ENCODE assay signal across 8 cellular contexts in the genomic region with DNA sequence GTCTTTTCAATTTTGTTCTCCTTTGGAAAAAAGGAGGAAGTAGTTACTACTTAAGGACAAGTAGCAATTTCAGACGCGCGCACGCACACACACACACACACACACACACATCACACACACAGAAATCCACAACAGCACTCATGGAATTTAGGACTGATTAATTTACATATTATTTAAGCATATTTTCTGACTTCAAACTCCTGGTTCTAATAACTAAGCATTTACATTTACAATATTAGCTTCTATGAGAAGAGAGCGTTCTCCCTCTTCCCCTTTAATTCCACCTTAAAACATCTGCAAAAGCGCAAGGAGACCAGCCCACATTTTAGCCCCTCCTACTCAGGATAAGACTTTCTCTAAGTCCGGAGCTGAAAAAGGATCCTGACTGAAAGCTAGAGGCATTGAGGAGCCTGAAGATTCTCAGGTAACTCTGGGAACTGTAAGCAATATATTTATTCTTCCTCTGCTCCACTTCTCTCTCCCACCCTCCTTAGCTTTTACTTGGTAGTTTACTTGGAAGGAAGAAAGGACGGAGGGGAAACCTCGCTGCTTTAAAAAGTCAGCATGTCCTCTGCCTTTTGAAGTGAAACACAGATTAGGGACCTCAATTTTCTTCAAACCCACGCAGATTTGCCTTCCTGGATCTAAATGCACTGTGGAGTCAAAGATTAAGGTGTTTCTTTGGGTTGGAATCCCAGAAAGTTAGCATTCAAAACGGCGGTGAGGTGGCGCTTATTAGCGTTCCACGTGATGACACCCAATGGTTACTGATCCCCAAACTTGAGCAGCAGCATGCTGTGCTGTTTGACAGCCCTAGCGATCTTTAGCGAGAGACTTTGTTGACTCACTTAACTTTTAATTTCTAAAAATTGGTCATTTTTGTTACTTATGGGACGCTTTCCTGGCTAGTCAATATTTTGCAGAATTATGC. TPM values are rescaled to one million over a fixed set of nuclear protein-coding genes. Genes with fewer than 3 reads are reported as not detected.
A peak's percentile ranks its signal among the peaks of the same experiment; 100 is the strongest.
DNase-seq lines count a peak whose midpoint lies in the region; ATAC-seq and TF ChIP-seq lines count a peak whose summit lies in the region.

A gene (plus strand): TSS at position 338 of the 931 bp plus-strand sequence. CDS start 25,406 bp downstream, outside the sequence.

- intact Hi-C loops in CD4-positive, alpha-beta memory T cell (cut with micrococcal nuclease): no loop called here
- intact Hi-C loops in dendritic cell treated with granulocyte-macrophage colony-stimulating factor and Interleukin-4, amounts not matched to agents 40 ng/mL and 50 ng/mL, for 4 days (cut with micrococcal nuclease): loop anchor here (1.0 to 10.0 kb wide), 4 partner anchors 10 to 147 kb away; a partner anchor contains a TSS

- no peak within 1 kb of the TSS for H3K4me3 ChIP-seq in CD4-positive, alpha-beta memory T cell (ENCODE audit: low read length in 2 of 2)
- peak within 1 kb of the TSS; percentile 50 for H3K4me3 ChIP-seq in RWPE2 (ENCODE audit: severe bottlenecking)
- peak within 1 kb of the TSS; percentile 34 to 71 (median 55) for H3K4me3 ChIP-seq in liver (ENCODE audit: low read depth in 1 of 3, low read length in 3 of 3)

- no peak for TF ChIP-seq RAD21 in liver (IDR thresholded peaks at IDR 0.05)

- ATAC-seq in GM19351 (IDR thresholded peaks at IDR 0.05; ENCODE audit: unreplicated experiment) (peak; percentile 85), HG03280 (IDR thresholded peaks at IDR 0.05; ENCODE audit: unreplicated experiment) (peak; percentile 80), RWPE2 (ENCODE audit: low read depth) (peak; percentile 96)

- no peaks in the 10 kb centered on the region for H3K36me3 Mint-ChIP-seq in CD4-positive, alpha-beta memory T cell
- H3K36me3 Mint-ChIP-seq in dendritic cell treated with granulocyte-macrophage colony-stimulating factor and Interleukin-4, amounts not matched to agents 40 ng/mL and 50 ng/mL, for 4 days (ENCODE audit: low read depth): no peaks in the 10 kb centered on the region

- peaks cover 7 to 14% (median 9%) of the 10 kb centered on the region in 4 donors for H3K4me1 Mint-ChIP-seq in CD4-positive, alpha-beta memory T cell
- peaks cover 15% of the 10 kb centered on the region for H3K4me1 Mint-ChIP-seq in dendritic cell treated with granulocyte-macrophage colony-stimulating factor and Interleukin-4, amounts not matched to agents 40 ng/mL and 50 ng/mL, for 4 days (ENCODE audit: low read depth)

- H3K4me3 Mint-ChIP-seq in CD4-positive, alpha-beta memory T cell: peak within 1 kb of the TSS; percentile 66 to 85 (median 78)
- peak within 1 kb of the TSS; percentile 79 for H3K4me3 Mint-ChIP-seq in dendritic cell treated with granulocyte-macrophage colony-stimulating factor and Interleukin-4, amounts not matched to agents 40 ng/mL and 50 ng/mL, for 4 days

- peak within 1 kb of the TSS; percentile 35 to 64 for H3K9ac ChIP-seq in liver (ENCODE audit: low read depth in 1 of 2, low read length in 2 of 2)

- peak in 4 of 5 donors; percentile 4 to 10 (median 7) for DNase-seq in CD4-positive, alpha-beta memory T cell
- no peak for DNase-seq in RWPE2 (ENCODE audit: low spot score)
- DNase-seq in substantia nigra (lab: John Stamatoyannopoulos, UW): peak in 8 of 49 donors; percentile 2 to 24 (median 4)
- DNase-seq in NCI-H128 (lab: John Stamatoyannopoulos, UW; ENCODE audit: unreplicated experiment): no peak

- no peaks in the 10 kb centered on the region for H3K4me1 ChIP-seq in CD4-positive, alpha-beta memory T cell (ENCODE audit: insufficient read depth, low read length)
- peaks cover 11% of the 10 kb centered on the region for H3K4me1 ChIP-seq in RWPE2 (ENCODE audit: insufficient read depth, poor library complexity, severe bottlenecking)
- H3K4me1 ChIP-seq in liver (ENCODE audit: control insufficient read depth in 4 of 4, insufficient read depth in 4 of 4, low read length in 3 of 4): no peaks in the 10 kb centered on the region

- CTCF ChIA-PET in CD4-positive, alpha-beta memory T cell (lab: Charles Lee; ENCODE audit: partially characterized antibody): no interaction called here

- 16% methylated on average over 18 of the region's 18 CpGs for WGBS in liver

- H3K27me3 Mint-ChIP-seq in CD4-positive, alpha-beta memory T cell: peaks cover 2% of the 10 kb centered on the region in 2 donors
- no peaks in the 10 kb centered on the region for H3K27me3 Mint-ChIP-seq in dendritic cell treated with granulocyte-macrophage colony-stimulating factor and Interleukin-4, amounts not matched to agents 40 ng/mL and 50 ng/mL, for 4 days

- H3K27ac Mint-ChIP-seq in CD4-positive, alpha-beta memory T cell: peak within 1 kb of the TSS in 1 of 7 donors; percentile 19
- peak within 1 kb of the TSS; percentile 88 for H3K27ac Mint-ChIP-seq in dendritic cell treated with granulocyte-macrophage colony-stimulating factor and Interleukin-4, amounts not matched to agents 40 ng/mL and 50 ng/mL, for 4 days

- H3K27ac ChIP-seq in CD4-positive, alpha-beta memory T cell (ENCODE audit: low read depth, low read length): no peak within 1 kb of the TSS
- H3K27ac ChIP-seq in RWPE2 (ENCODE audit: poor library complexity, severe bottlenecking) (peak within 1 kb of the TSS; percentile 45), liver (ENCODE audit: low read depth in 1 of 2, low read length in 2 of 2) (peak within 1 kb of the TSS; percentile 21 to 72), substantia nigra (ENCODE audit: low read depth, low read length, poor library complexity, severe bottlenecking) (peak within 1 kb of the TSS; percentile 56)

- peaks cover 0 to 7% (median 0%) of the 10 kb centered on the region in 8 donors for H3K9me3 Mint-ChIP-seq in CD4-positive, alpha-beta memory T cell
- no peaks in the 10 kb centered on the region for H3K9me3 Mint-ChIP-seq in dendritic cell treated with granulocyte-macrophage colony-stimulating factor and Interleukin-4, amounts not matched to agents 40 ng/mL and 50 ng/mL, for 4 days

- POLR2A ChIA-PET in CD4-positive, alpha-beta memory T cell (lab: Charles Lee; ENCODE audit: partially characterized antibody): no interaction called here

- no peaks in the 10 kb centered on the region for H3K9me3 ChIP-seq in CD4-positive, alpha-beta memory T cell (ENCODE audit: control insufficient read depth in 1 of 2, low read length in 2 of 2)
- H3K9me3 ChIP-seq in RWPE2 (ENCODE audit: severe bottlenecking) (no peaks in the 10 kb centered on the region), liver (ENCODE audit: control insufficient read depth in 4 of 4, low read length in 3 of 4) (no peaks in the 10 kb centered on the region)

- no peak for TF ChIP-seq CTCF in RWPE2 (IDR thresholded peaks at IDR 0.05; ENCODE audit: poor library complexity, severe bottlenecking)
- no peak for TF ChIP-seq CTCF in liver (IDR thresholded peaks at IDR 0.05; ENCODE audit: low read depth, low read length, missing input control)

- no peaks in the 10 kb centered on the region for H3K27me3 ChIP-seq in CD4-positive, alpha-beta memory T cell (ENCODE audit: insufficient read depth, low read length)
- H3K27me3 ChIP-seq in RWPE2 (ENCODE audit: insufficient read depth, poor library complexity, severe bottlenecking) (no peaks in the 10 kb centered on the region), liver (ENCODE audit: control insufficient read depth in 4 of 4, insufficient read depth in 4 of 4, low read length in 3 of 4) (no peaks in the 10 kb centered on the region)

- H3K36me3 ChIP-seq in CD4-positive, alpha-beta memory T cell (ENCODE audit: insufficient read depth, low read length): no peaks in the 10 kb centered on the region
- H3K36me3 ChIP-seq in RWPE2 (ENCODE audit: low read depth) (no peaks in the 10 kb centered on the region), liver (ENCODE audit: control insufficient read depth in 4 of 4, insufficient read depth in 3 of 4, low read depth in 1 of 4, low read length in 3 of 4) (no peaks in the 10 kb centered on the region)

TF ChIP-seq in liver, 16 proteins besides CTCF, POLR2A, EP300 and RAD21:
- TF ChIP-seq TAF1 (conservative IDR thresholded peaks at IDR 0.05): no peak
- TF ChIP-seq, protein P1, sequence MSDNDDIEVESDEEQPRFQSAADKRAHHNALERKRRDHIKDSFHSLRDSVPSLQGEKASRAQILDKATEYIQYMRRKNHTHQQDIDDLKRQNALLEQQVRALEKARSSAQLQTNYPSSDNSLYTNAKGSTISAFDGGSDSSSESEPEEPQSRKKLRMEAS (IDR thresholded peaks at IDR 0.05): peak; percentile 2

RNA-seq across cellular contexts. Expression of the gene that starts here (rescaled TPM):
- total RNA-seq in CD4-positive, alpha-beta memory T cell: under 1 TPM; 0.25 to 0.32 TPM
- polyA plus RNA-seq in CD4-positive, alpha-beta memory T cell: not detected
- 1 to 10 TPM; 1.4 to 2.5 TPM for total RNA-seq in liver
- under 1 TPM; 0.39 to 0.78 TPM for polyA plus RNA-seq in liver

Comparison
In these comparisons a context has a peak if more than half of its experiments do, and no peak if none do; other contexts are left out.
1. Peak in DNase-seq in CD4-positive, alpha-beta memory T cell; RNA of the gene not detected or under 1 TPM.
2. H3K4me3 ChIP-seq: peak in RWPE2 (single experiment) and liver (3 of 3); none in CD4-positive, alpha-beta memory T cell (0 of 2).
3. Peak in every context shown above with its lines, with median percentiles within 50 percentile points of each other: ATAC-seq.